ENCODE assay signal across 8 cellular contexts in the genomic region with DNA sequence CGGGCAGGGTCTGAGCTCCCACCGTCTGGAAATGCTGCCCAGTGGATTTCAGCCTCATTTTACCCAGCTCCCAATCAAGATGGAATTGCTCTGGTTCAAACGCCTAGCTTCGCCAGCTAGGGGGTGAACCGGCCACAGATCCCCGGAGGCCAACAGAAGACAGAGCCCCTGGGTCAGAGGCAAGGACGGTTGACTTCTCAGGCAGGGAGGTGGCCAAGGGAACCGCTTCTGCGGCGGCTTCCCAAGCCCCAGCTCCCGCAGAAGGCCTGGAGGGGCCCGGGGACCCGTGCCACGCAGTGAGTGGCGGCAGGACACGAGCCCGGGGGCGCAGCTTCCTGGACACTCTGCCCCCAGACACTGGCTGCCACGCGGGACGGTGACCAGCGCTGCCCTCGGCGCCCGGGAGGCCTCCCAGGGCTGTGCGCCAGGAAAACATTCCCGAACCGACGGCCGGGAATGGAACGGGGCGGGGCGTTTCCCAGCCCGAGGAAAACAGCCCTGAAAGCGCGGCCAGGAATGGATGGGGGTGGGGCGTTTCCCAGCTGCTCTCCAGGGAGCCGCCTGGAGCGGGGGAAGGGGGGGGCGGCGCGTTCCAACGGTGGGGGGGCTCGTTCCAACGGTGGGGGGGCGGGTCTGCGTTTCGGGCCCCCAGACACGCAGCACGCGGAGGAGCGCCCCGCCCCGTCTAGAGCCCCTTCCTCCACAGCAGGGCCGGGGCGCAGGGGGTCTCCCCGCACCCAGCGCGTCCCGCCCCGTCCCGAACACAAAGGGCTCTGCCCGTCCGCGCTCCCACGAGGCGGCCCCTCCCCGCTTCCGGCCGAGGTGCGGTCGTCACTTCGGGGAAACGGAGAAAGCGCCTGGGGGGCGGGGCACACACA. TPM values are rescaled to one million over a fixed set of nuclear protein-coding genes. Genes with fewer than 3 reads are reported as not detected.
DNase-seq lines count a peak whose midpoint lies in the region; ATAC-seq and TF ChIP-seq lines count a peak whose summit lies in the region.

No MANE protein-coding gene starts in this region.

- H3K9me3 Mint-ChIP-seq in central memory CD8-positive, alpha-beta T cell: no peaks in the 10 kb centered on the region

- peaks cover 6% of the 10 kb centered on the region for H3K36me3 Mint-ChIP-seq in central memory CD8-positive, alpha-beta T cell (ENCODE audit: insufficient read depth)

- peak; percentile 42 for ATAC-seq in central memory CD8-positive, alpha-beta T cell (replicated peaks; ENCODE audit: extremely low read depth, poor library complexity, severe bottlenecking)
- no peak for ATAC-seq in HG03159 (IDR thresholded peaks at IDR 0.05; ENCODE audit: unreplicated experiment)

- no peaks in the 10 kb centered on the region for H3K27me3 Mint-ChIP-seq in central memory CD8-positive, alpha-beta T cell

- no peaks in the 10 kb centered on the region for H3K36me3 ChIP-seq in kidney epithelial cell (ENCODE audit: control insufficient read depth, insufficient read depth, low read length)

- peaks cover 31% of the 10 kb centered on the region for H3K4me1 Mint-ChIP-seq in central memory CD8-positive, alpha-beta T cell

- no peak for TF ChIP-seq CTCF in AG09309 (IDR thresholded peaks at IDR 0.05; ENCODE audit: control insufficient read depth, insufficient read depth, low read depth, low read length, missing control alignments)
- no peak for TF ChIP-seq CTCF in GM20000 (IDR thresholded peaks at IDR 0.05; ENCODE audit: extremely low read depth, missing control alignments)
- TF ChIP-seq CTCF in kidney epithelial cell (IDR thresholded peaks at IDR 0.05; ENCODE audit: insufficient read depth, low read length, poor library complexity, severe bottlenecking): no peak

- H3K27me3 ChIP-seq in kidney epithelial cell (ENCODE audit: control insufficient read depth, insufficient read depth, low read length): no peaks in the 10 kb centered on the region

- peak overlapping the region; percentile 26 for H3K27ac Mint-ChIP-seq in central memory CD8-positive, alpha-beta T cell (ENCODE audit: low read depth)

- DNase-seq in AG09309 (ENCODE audit: low read depth) (peak; percentile 86), GM20000 (ENCODE audit: low spot score) (peak; percentile 95), NCI-H1048 (lab: John Stamatoyannopoulos, UW) (peak; percentile 58), kidney epithelial cell (ENCODE audit: low read depth) (peak; percentile 61)
- DNase-seq in activated CD4-positive, alpha-beta T cell treated with anti-CD3 and anti-CD28 coated beads for 24 hours (ENCODE audit: low read depth in 2 of 2): peak; percentile 77 to 84
- peak; percentile 57 to 69 for DNase-seq in central memory CD8-positive, alpha-beta T cell (ENCODE audit: low spot score in 2 of 2)
- peak; percentile 92 for DNase-seq in stimulated activated CD4-positive, alpha-beta T cell treated with anti-CD3 and anti-CD28 coated beads, Interleukin-15, amount 100 ng/mL, for 24 hours

- H3K4me3 Mint-ChIP-seq in central memory CD8-positive, alpha-beta T cell: peak overlapping the region; percentile 55

- H3K4me3 ChIP-seq in AG09309 (ENCODE audit: control insufficient read depth, low read depth, low read length) (peak overlapping the region; percentile 34), kidney epithelial cell (ENCODE audit: low read depth, low read length) (peak overlapping the region; percentile 23)

RNA-seq across cellular contexts. Expression of a gene that starts 13.5 kb away (rescaled TPM):
- total RNA-seq in kidney epithelial cell: 24.2 and 31.6 TPM in 2 replicates

RNA-seq across cellular contexts. Expression of a gene that starts 35.2 kb away (rescaled TPM):
- 93.7 and 125 TPM in 2 replicates for total RNA-seq in kidney epithelial cell

RNA-seq across cellular contexts. Expression of a gene that starts 38.2 kb away (rescaled TPM):
- 23.9 and 24.9 TPM in 2 replicates for total RNA-seq in kidney epithelial cell

RNA-seq across cellular contexts. Expression of a gene that starts 42.0 kb away (rescaled TPM):
- total RNA-seq in kidney epithelial cell: 38.2 and 42.4 TPM in 2 replicates

RNA-seq across cellular contexts. Expression of a gene that starts 48.2 kb away (rescaled TPM):
- total RNA-seq in kidney epithelial cell: 39.9 and 55.0 TPM in 2 replicates
